In the genomic region with DNA sequence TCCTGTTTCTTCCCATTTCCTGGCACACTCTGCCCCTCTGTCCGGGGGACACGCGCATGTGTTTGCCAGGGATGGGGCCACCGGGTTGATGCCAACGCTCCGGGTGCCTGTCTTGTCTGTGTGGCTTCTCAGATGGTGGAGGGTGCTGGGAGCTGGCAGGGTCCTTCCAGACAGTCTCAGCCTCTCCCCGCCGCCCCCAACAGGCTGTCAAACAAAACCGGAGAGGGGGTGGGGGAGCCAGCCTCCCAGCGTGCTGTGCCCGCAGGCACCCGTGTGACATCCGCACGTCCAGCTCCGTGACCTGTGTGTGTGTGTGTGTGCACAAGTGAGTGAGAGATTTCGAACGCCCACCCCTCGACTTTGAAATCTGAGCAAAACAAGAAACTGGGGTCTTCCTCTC, we compare ENCODE assay signal across 21 cellular contexts.
"Had no signal": no experiment of that assay in that cellular context is flagged by ENCODE, and none has a peak within 500 bp of the region (broad histone marks: within the 10 kb centered on the region; RNA-seq: fewer than 3 reads in every experiment).

No MANE protein-coding gene starts in this region.

- H3K9me3 ChIP-seq: left ventricle myocardium inferior, prostate gland had no signal

- H3K27me3 ChIP-seq: cardiac muscle cell had no signal

- DNase-seq: activated CD4-positive, alpha-beta T cell treated with anti-CD3 and anti-CD28 coated beads for 1 hour; activated CD4-positive, alpha-beta T cell treated with anti-CD3 and anti-CD28 coated beads, Interleukin-2, amount 50 U/mL, for 4 hours; activated naive CD4-positive, alpha-beta T cell treated with anti-CD3 and anti-CD28 coated beads for 36 hours; activated naive CD8-positive, alpha-beta T cell treated with anti-CD3 and anti-CD28 coated beads, Interleukin-2, amount 50 U/mL, for 24 hours; hypothalamus; left ventricle myocardium inferior; natural killer cell; occipital lobe; stimulated activated CD4-positive, alpha-beta T cell treated with anti-CD3 and anti-CD28 coated beads, Interleukin-4, amount 100 ng/mL, for 4 hours; stimulated activated CD8-positive, alpha-beta memory T cell treated with anti-CD3 and anti-CD28 coated beads, Interleukin-4, amount 100 ng/mL, for 48 hours; T-helper 1 cell had no signal

- H3K9me3 Mint-ChIP-seq: activated naive CD4-positive, alpha-beta T cell treated with anti-CD3 and anti-CD28 coated beads for 36 hours; activated naive CD8-positive, alpha-beta T cell treated with anti-CD3 and anti-CD28 coated beads, Interleukin-2, amount 50 U/mL, for 24 hours; activated T-helper 2 cell treated with anti-CD3 and anti-CD28 coated beads, Interferon-gamma antibody, Interleukin-2, Interleukin-4, amounts not matched to agents 10 μg/mL and 5 μg/mL and 100 μg/mL, durations not matched to agents 14 hours and 24 hours and 36 hours; memory B cell; natural killer cell; stimulated activated naive CD8-positive, alpha-beta T cell treated with anti-CD3 and anti-CD28 coated beads, Interleukin-15, Interleukin-2, amounts not matched to agents 100 ng/mL and 50 ng/mL, for 24 hours; type B pancreatic cell had no signal

- H3K4me3 ChIP-seq: cardiac muscle cell, left ventricle myocardium inferior, prostate gland, smooth muscle cell had no signal

- H3K36me3 Mint-ChIP-seq: natural killer cell had no signal

- ATAC-seq: activated naive CD8-positive, alpha-beta T cell treated with anti-CD3 and anti-CD28 coated beads, Interleukin-2, amount 50 U/mL, for 24 hours; esophagus mucosa; natural killer cell; right cardiac atrium had no signal

- H3K4me2 ChIP-seq: smooth muscle cell had no signal

- H3K27ac ChIP-seq: cardiac muscle cell, left ventricle myocardium inferior, prostate gland, VCaP had no signal

- H3K4me3 Mint-ChIP-seq: activated naive CD4-positive, alpha-beta T cell treated with anti-CD3 and anti-CD28 coated beads for 36 hours; activated naive CD8-positive, alpha-beta T cell treated with anti-CD3 and anti-CD28 coated beads, Interleukin-2, amount 50 U/mL, for 24 hours; memory B cell; natural killer cell; stimulated activated naive CD8-positive, alpha-beta T cell treated with anti-CD3 and anti-CD28 coated beads, Interleukin-15, Interleukin-2, amounts not matched to agents 100 ng/mL and 50 ng/mL, for 24 hours; type B pancreatic cell had no signal

- H3K27ac Mint-ChIP-seq: activated naive CD4-positive, alpha-beta T cell treated with anti-CD3 and anti-CD28 coated beads for 36 hours; activated naive CD8-positive, alpha-beta T cell treated with anti-CD3 and anti-CD28 coated beads, Interleukin-2, amount 50 U/mL, for 24 hours; activated T-helper 2 cell treated with anti-CD3 and anti-CD28 coated beads, Interferon-gamma antibody, Interleukin-2, Interleukin-4, amounts not matched to agents 10 μg/mL and 5 μg/mL and 100 μg/mL, durations not matched to agents 14 hours and 24 hours and 36 hours; memory B cell; natural killer cell; stimulated activated naive CD8-positive, alpha-beta T cell treated with anti-CD3 and anti-CD28 coated beads, Interleukin-15, Interleukin-2, amounts not matched to agents 100 ng/mL and 50 ng/mL, for 24 hours; type B pancreatic cell had no signal

- H3K4me1 ChIP-seq: prostate gland had no signal
